Comparison of ENCODE assay signal across 1 cellular context in genomic region chr3:152235709-152236298, GRCh38.
TF ChIP-seq lines count a peak whose summit lies in the region.

No MANE protein-coding gene starts in this region.

TF ChIP-seq in H1, 55 proteins besides CTCF, POLR2A, EP300 and RAD21:
- TF ChIP-seq CHD1 (IDR thresholded peaks at IDR 0.05; ENCODE audit: low read depth, low read length) (no peak), POU5F1 (IDR thresholded peaks at IDR 0.05; ENCODE audit: low read depth, low read length) (no peak)
TF ChIP-seq in H1: peak in this region for 0.
